ENCODE assay signal across 1 cellular context in the genomic region with DNA sequence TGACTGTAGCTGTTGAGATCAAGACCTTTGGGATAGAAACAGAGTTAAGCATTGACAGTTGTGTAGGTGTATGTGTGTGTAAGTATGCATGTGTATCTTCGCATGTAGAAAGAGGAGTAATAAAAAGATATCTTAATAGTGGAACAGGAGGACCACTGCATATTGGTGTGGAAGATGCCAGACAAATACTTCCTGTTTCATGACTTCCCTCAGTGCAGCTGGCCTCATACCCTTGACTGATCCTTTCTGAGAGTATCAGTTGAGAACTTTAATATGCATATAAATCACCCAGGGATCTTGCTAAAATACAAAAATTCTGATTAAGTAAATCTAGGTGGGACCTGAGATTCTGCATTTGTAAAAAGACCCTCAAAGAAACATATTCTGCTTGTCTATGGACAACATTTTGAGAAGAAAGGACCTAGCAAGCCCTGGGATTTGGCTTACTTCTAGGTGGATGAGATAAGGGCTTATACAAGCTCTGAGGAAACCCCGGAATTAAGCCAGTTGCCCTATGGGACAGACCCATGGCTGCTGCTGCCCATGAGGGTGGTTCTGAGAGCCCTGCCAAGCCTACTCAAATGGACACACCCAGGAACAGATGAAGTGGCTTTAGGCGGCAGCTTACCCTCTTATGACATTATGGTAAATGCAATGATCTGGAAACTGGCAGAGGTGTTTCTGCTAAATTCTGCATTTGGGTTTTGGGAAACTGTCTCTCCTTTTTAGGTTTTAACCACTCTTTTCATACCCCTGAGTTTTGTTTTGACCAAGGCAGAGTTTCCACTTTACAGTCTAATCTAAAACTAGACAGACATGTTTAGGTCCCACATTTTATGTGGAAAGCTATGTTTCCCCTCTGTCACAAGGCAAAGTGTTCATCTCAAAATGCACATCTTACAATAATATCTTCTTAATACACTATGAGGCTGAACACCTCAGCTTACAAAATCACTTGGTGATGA.
TF ChIP-seq lines count a peak whose summit lies in the region.

No MANE protein-coding gene starts in this region.

TF ChIP-seq in SK-N-SH treated with all-trans-retinoic acid at 6 μM for 48 hours, 23 proteins besides CTCF, POLR2A, EP300 and RAD21 (continued from another document):
- TF ChIP-seq, protein P1, sequence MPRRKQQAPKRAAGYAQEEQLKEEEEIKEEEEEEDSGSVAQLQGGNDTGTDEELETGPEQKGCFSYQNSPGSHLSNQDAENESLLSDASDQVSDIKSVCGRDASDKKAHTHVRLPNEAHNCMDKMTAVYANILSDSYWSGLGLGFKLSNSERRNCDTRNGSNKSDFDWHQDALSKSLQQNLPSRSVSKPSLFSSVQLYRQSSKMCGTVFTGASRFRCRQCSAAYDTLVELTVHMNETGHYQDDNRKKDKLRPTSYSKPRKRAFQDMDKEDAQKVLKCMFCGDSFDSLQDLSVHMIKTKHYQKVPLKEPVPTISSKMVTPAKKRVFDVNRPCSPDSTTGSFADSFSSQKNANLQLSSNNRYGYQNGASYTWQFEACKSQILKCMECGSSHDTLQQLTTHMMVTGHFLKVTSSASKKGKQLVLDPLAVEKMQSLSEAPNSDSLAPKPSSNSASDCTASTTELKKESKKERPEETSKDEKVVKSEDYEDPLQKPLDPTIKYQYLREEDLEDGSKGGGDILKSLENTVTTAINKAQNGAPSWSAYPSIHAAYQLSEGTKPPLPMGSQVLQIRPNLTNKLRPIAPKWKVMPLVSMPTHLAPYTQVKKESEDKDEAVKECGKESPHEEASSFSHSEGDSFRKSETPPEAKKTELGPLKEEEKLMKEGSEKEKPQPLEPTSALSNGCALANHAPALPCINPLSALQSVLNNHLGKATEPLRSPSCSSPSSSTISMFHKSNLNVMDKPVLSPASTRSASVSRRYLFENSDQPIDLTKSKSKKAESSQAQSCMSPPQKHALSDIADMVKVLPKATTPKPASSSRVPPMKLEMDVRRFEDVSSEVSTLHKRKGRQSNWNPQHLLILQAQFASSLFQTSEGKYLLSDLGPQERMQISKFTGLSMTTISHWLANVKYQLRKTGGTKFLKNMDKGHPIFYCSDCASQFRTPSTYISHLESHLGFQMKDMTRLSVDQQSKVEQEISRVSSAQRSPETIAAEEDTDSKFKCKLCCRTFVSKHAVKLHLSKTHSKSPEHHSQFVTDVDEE (CRISPR knock-in tag; IDR thresholded peaks at IDR 0.05): no peak
- TF ChIP-seq CSDC2 (CRISPR knock-in tag; IDR thresholded peaks at IDR 0.05) (no peak), GLIS3 (CRISPR knock-in tag; IDR thresholded peaks at IDR 0.05) (no peak), ARNTL (CRISPR knock-in tag; IDR thresholded peaks at IDR 0.05; ENCODE audit: borderline replicate concordance, low read depth) (no peak)
